Comparison of ENCODE assay signal across 22 cellular contexts in the genomic region with DNA sequence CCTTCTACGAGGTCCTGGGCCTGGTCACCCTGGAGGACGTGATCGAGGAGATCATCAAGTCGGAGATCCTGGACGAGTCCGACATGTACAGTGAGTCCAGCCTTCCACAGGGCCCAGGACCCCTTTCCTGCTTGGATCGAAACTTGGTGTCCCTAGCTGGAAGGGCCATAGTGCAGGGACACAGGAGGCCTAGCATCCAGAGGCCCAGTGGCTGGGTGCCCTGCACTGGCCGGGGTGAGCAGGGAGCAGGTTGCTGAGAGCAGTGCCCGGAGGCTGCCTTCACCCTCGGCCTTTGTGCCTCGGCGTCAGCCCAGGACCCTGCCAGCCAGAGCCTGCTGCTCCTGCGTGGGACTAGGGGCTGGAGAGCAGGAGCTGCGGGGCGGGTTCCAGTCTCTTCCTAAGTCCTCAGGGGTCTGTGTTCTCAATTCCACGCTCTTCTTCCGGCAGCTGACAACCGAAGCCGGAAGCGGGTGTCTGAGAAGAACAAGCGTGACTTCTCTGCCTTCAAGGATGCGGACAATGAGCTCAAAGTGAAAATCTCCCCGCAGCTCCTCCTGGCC. TPM values are rescaled to one million over a fixed set of nuclear protein-coding genes. Genes with fewer than 3 reads are reported as not detected.
DNase-seq lines count a peak whose midpoint lies in the region; ATAC-seq and TF ChIP-seq lines count a peak whose summit lies in the region.
"Had no signal": no experiment of that assay in that cellular context is flagged by ENCODE, and none has a peak within 500 bp of the region (broad histone marks: within the 10 kb centered on the region; RNA-seq: fewer than 3 reads in every experiment).

No MANE protein-coding gene starts in this region.

- H4K8ac ChIP-seq in trophoblast cell (ENCODE audit: low read depth, low read length): no peak overlapping the region

- no peak overlapping the region for H3K4me2 ChIP-seq in trophoblast cell (ENCODE audit: low read length)

- peaks cover 3% of the 10 kb centered on the region for H3K79me1 ChIP-seq in trophoblast cell (ENCODE audit: low read length)

- peak overlapping the region; percentile 65 for H4K91ac ChIP-seq in trophoblast cell (ENCODE audit: low read depth, low read length)

- no peak overlapping the region for H2AFZ ChIP-seq in trophoblast cell (ENCODE audit: insufficient read depth, low read length, poor library complexity)
- H2AFZ ChIP-seq: GM23248 had no signal

- intact Hi-C loops in lower lobe of right lung (cut with DNase I): no loop called here

- TF ChIP-seq CTCF in lower lobe of right lung (IDR thresholded peaks at IDR 0.05): no peak

- H3K79me2 ChIP-seq in trophoblast cell (ENCODE audit: control insufficient read depth, insufficient read depth, low read length, poor library complexity): no peaks in the 10 kb centered on the region

- no peak overlapping the region for H3K23ac ChIP-seq in trophoblast cell (ENCODE audit: low read length)

- peak; percentile 13 for DNase-seq in dedifferentiated amniotic fluid mesenchymal stem cell (ENCODE audit: extremely low spot score)
- DNase-seq in lower lobe of right lung: peak; percentile 42
- no peak for DNase-seq in trophoblast cell
- no peak for DNase-seq in dermis blood vessel endothelial cell
- DNase-seq in NK-92 (lab: John Stamatoyannopoulos, UW; ENCODE audit: unreplicated experiment): no peak
- DNase-seq in activated T-cell treated with anti-CD3 and anti-CD28 coated beads, Interleukin-2, amount 50 U/mL, for 48 hours: no peak
- DNase-seq: ACHN; BE2C; C1 segment of cervical spinal cord; CD4-positive, CD25-positive, alpha-beta regulatory T cell; CD8-positive, alpha-beta memory T cell; COR-L47; DMS 273 treated with DMSO at 0.1 percent for 48 hours; DMS53; DND-41; EL; GM23248; HFFc6 had no signal

- H2AK5ac ChIP-seq in trophoblast cell (ENCODE audit: low read length): no peak overlapping the region

- no peak overlapping the region for H3K18ac ChIP-seq in trophoblast cell (ENCODE audit: low read length)

- no peak for ATAC-seq in lower lobe of right lung
- no peak for ATAC-seq in GM19467 (IDR thresholded peaks at IDR 0.05; ENCODE audit: unreplicated experiment)
- ATAC-seq: GM12878, HCT116 had no signal

- H3K4me3 ChIP-seq in lower lobe of right lung (no peak overlapping the region), trophoblast cell (ENCODE audit: low read depth, low read length) (no peak overlapping the region)
- H3K4me3 ChIP-seq: GM12878, GM23248 had no signal

- H4K12ac ChIP-seq in trophoblast cell (ENCODE audit: low read depth, low read length): no peak overlapping the region

- H3K14ac ChIP-seq in trophoblast cell (ENCODE audit: low read length): no peak overlapping the region

- H3K9ac ChIP-seq in trophoblast cell (ENCODE audit: low read length): no peak overlapping the region
- H3K9ac ChIP-seq: GM23248 had no signal

- H3K27me3 ChIP-seq in lower lobe of right lung (ENCODE audit: low read depth): no peaks in the 10 kb centered on the region
- no peaks in the 10 kb centered on the region for H3K27me3 ChIP-seq in trophoblast cell (ENCODE audit: insufficient read depth, low read length)
- H3K27me3 ChIP-seq: BE2C had no signal

- peaks cover 8% of the 10 kb centered on the region for H3K4me1 ChIP-seq in lower lobe of right lung
- peaks cover 3 to 4% of the 10 kb centered on the region in 2 experiments for H3K4me1 ChIP-seq in trophoblast cell (ENCODE audit: control insufficient read depth in 1 of 2, insufficient read depth in 2 of 2, low read length in 2 of 2)
- H3K4me1 ChIP-seq: BE2C had no signal

- H2BK5ac ChIP-seq in trophoblast cell (ENCODE audit: low read depth, low read length, poor library complexity): no peak overlapping the region

- no peak overlapping the region for H2BK12ac ChIP-seq in trophoblast cell (ENCODE audit: low read length)

- H3K9me3 ChIP-seq in lower lobe of right lung: no peaks in the 10 kb centered on the region
- H3K9me3 ChIP-seq in trophoblast cell (ENCODE audit: insufficient read depth, low read depth, low read length): peaks cover 1% of the 10 kb centered on the region
- H3K9me3 ChIP-seq: BE2C had no signal

- no CpG with 5 or more reads among the region's 23 CpGs for WGBS in trophoblast cell (ENCODE audit: extremely low coverage, insufficient coverage, insufficient read length)

- H3K4ac ChIP-seq in trophoblast cell (ENCODE audit: low read depth, low read length): no peak overlapping the region

- H3K27ac ChIP-seq in lower lobe of right lung (no peak overlapping the region), trophoblast cell (ENCODE audit: low read depth, low read length) (no peak overlapping the region)
- H3K27ac ChIP-seq: GM23248, HL-60 had no signal

- H2BK120ac ChIP-seq in trophoblast cell (ENCODE audit: insufficient read depth, low read length, poor library complexity): peak overlapping the region; percentile 26

- H3K36me3 ChIP-seq in lower lobe of right lung (peaks cover 34% of the 10 kb centered on the region), trophoblast cell (ENCODE audit: control insufficient read depth in 1 of 2, insufficient read depth in 2 of 2, low read length in 2 of 2) (peaks cover 17 to 26% of the 10 kb centered on the region in 2 experiments)
- H3K36me3 ChIP-seq: BE2C had no signal

RNA-seq across cellular contexts. Expression of a gene that starts 18.9 kb away (rescaled TPM):
- total RNA-seq in lower lobe of right lung (29.0 TPM), dermis blood vessel endothelial cell (14.0 and 24.9 TPM in 2 replicates)
- 13.3 and 13.9 TPM in 2 replicates for polyA plus RNA-seq in trophoblast cell (2013)

RNA-seq across cellular contexts. Expression of a gene that starts 36.4 kb away (rescaled TPM):
- total RNA-seq in lower lobe of right lung: 15.7 TPM
- 43.0 and 44.4 TPM in 2 replicates for polyA plus RNA-seq in trophoblast cell (2013)
- 2.4 and 3.2 TPM in 2 replicates for total RNA-seq in dermis blood vessel endothelial cell

RNA-seq across cellular contexts. Expression of a gene that starts 46.7 kb away (rescaled TPM):
- total RNA-seq in lower lobe of right lung: 3.5 TPM
- 4.5 and 4.7 TPM in 2 replicates for polyA plus RNA-seq in trophoblast cell (2013)
- total RNA-seq in dermis blood vessel endothelial cell: 1.1 and 1.5 TPM in 2 replicates

RNA-seq across cellular contexts. Expression of a gene that starts 57.3 kb away (rescaled TPM):
- total RNA-seq in lower lobe of right lung (20.9 TPM), dermis blood vessel endothelial cell (24.2 and 24.7 TPM in 2 replicates)
- polyA plus RNA-seq in trophoblast cell (2013): 14.0 and 14.6 TPM in 2 replicates

Comparison
In these comparisons a context has a peak if more than half of its experiments do, and no peak if none do; other contexts are left out.
1. DNase-seq: peak in dedifferentiated amniotic fluid mesenchymal stem cell (single experiment) and lower lobe of right lung (single experiment); none in trophoblast cell (0 of 2), dermis blood vessel endothelial cell (single experiment), NK-92 (single experiment) and activated T-cell treated with anti-CD3 and anti-CD28 coated beads, Interleukin-2, amount 50 U/mL, for 48 hours (0 of 2).